15 cellular contexts compared by ENCODE assay signal in genomic region chr17:82461827-82462524, GRCh38. TPM values are rescaled to one million over a fixed set of nuclear protein-coding genes. Genes with fewer than 3 reads are reported as not detected.
A peak's percentile ranks its signal among the peaks of the same experiment; 100 is the strongest.
DNase-seq lines count a peak whose midpoint lies in the region; ATAC-seq and TF ChIP-seq lines count a peak whose summit lies in the region.
"Had no signal": no experiment of that assay in that cellular context is flagged by ENCODE, and none has a peak within 500 bp of the region (broad histone marks: within the 10 kb centered on the region; RNA-seq: fewer than 3 reads in every experiment).

No MANE protein-coding gene starts in this region.

- no peak for DNase-seq in CD8-positive, alpha-beta memory T cell
- DNase-seq in RWPE1 (ENCODE audit: low spot score) (no peak), hepatocyte (ENCODE audit: low spot score) (peak; percentile 67), sciatic nerve (ENCODE audit: low spot score) (no peak)
- DNase-seq in naive thymus-derived CD8-positive, alpha-beta T cell: no peak
- DNase-seq: activated CD4-positive, alpha-beta T cell treated with anti-CD3 and anti-CD28 coated beads for 4 hours; COR-L47; foreskin fibroblast; NCI-H524 treated with DMSO at 0.1 percent for 48 hours; thyroid gland had no signal

- no peak for TF ChIP-seq CTCF in RWPE1 (conservative IDR thresholded peaks at IDR 0.05; ENCODE audit: low read depth)
- no peak for TF ChIP-seq CTCF in hepatocyte (IDR thresholded peaks at IDR 0.05; ENCODE audit: poor library complexity)

- H3K4me3 Mint-ChIP-seq in CD8-positive, alpha-beta memory T cell: peak overlapping the region in 1 of 7 donors; percentile 64
- no peak overlapping the region for H3K4me3 Mint-ChIP-seq in naive thymus-derived CD8-positive, alpha-beta T cell
- H3K4me3 Mint-ChIP-seq: activated naive CD8-positive, alpha-beta T cell had no signal

- peak overlapping the region in 7 of 11 experiments; percentile 1 to 50 (median 30); a peak in 7 of 22 replicates for H3K9ac ChIP-seq in BLaER1 treated with 17β-estradiol and CSF1 and Interleukin-3, amounts not matched to agents 10 nM and 100 nM

- no peaks in the 10 kb centered on the region for H3K9me2 ChIP-seq in hepatocyte (replicated peaks; ENCODE audit: insufficient read depth)

- peaks cover 0 to 1% of the 10 kb centered on the region in 2 donors for H3K27me3 Mint-ChIP-seq in CD8-positive, alpha-beta memory T cell
- no peaks in the 10 kb centered on the region for H3K27me3 Mint-ChIP-seq in naive thymus-derived CD8-positive, alpha-beta T cell
- H3K27me3 Mint-ChIP-seq: activated naive CD8-positive, alpha-beta T cell had no signal

- peaks cover 4 to 72% (median 18%) of the 10 kb centered on the region in 3 donors for H3K36me3 Mint-ChIP-seq in CD8-positive, alpha-beta memory T cell
- peaks cover 0 to 59% (median 3%) of the 10 kb centered on the region in 3 donors for H3K36me3 Mint-ChIP-seq in naive thymus-derived CD8-positive, alpha-beta T cell

- H3K4me2 ChIP-seq in BLaER1 treated with 17β-estradiol and CSF1 and Interleukin-3, amounts not matched to agents 10 nM and 100 nM: 0 out of 22 replicates have a peak overlapping the region, but pooled peaks of 1 of the 11 experiments have one; percentile 4
- H3K4me2 ChIP-seq in hepatocyte: peak overlapping the region; percentile 41

- H3K27ac Mint-ChIP-seq in CD8-positive, alpha-beta memory T cell: peak overlapping the region in 2 of 8 donors; percentile 72 to 82
- H3K27ac Mint-ChIP-seq in naive thymus-derived CD8-positive, alpha-beta T cell: peak overlapping the region in 3 of 10 donors; percentile 46 to 57 (median 49)

- peak overlapping the region in 2 of 11 experiments; percentile 4 to 22; a peak in 1 of 22 replicates for H3K27ac ChIP-seq in BLaER1 treated with 17β-estradiol and CSF1 and Interleukin-3, amounts not matched to agents 10 nM and 100 nM
- H3K27ac ChIP-seq in CD8-positive, alpha-beta memory T cell (ENCODE audit: low read depth, low read length): peak overlapping the region; percentile 60
- H3K27ac ChIP-seq in RWPE1: peak overlapping the region; percentile 27
- H3K27ac ChIP-seq in hepatocyte: peak overlapping the region; percentile 85
- H3K27ac ChIP-seq: coronary artery, thyroid gland had no signal

- H4K20me1 ChIP-seq in BLaER1 treated with 17β-estradiol and CSF1 and Interleukin-3, amounts not matched to agents 10 nM and 100 nM: peaks cover 7 to 68% (median 45%) of the 10 kb centered on the region in 11 experiments; a peak in 18 of 22 replicates
- H4K20me1 ChIP-seq in hepatocyte (ENCODE audit: insufficient read depth, poor library complexity, severe bottlenecking): peaks cover 5% of the 10 kb centered on the region

- CTCF ChIA-PET in CD8-positive, alpha-beta memory T cell (lab: Charles Lee): interaction anchor here (0.8 kb wide), 1 partner anchor 9 kb away, joined by 4 read pairs; no protein-coding TSS in a partner anchor
- CTCF ChIA-PET in RWPE1 (lab: Yijun Ruan, JAX): no interaction called here

- no peaks in the 10 kb centered on the region for H3K27me3 ChIP-seq in BLaER1 treated with 17β-estradiol and CSF1 and Interleukin-3, amounts not matched to agents 10 nM and 100 nM
- no peaks in the 10 kb centered on the region for H3K27me3 ChIP-seq in CD8-positive, alpha-beta memory T cell (ENCODE audit: insufficient read depth, low read length, poor library complexity, severe bottlenecking)
- no peaks in the 10 kb centered on the region for H3K27me3 ChIP-seq in hepatocyte
- H3K27me3 ChIP-seq: thyroid gland had no signal

- peaks cover 16 to 43% (median 22%) of the 10 kb centered on the region in 10 experiments for H3K4me1 ChIP-seq in BLaER1 treated with 17β-estradiol and CSF1 and Interleukin-3, amounts not matched to agents 10 nM and 100 nM
- H3K4me1 ChIP-seq in CD8-positive, alpha-beta memory T cell (ENCODE audit: insufficient read depth, low read length): peaks cover 16% of the 10 kb centered on the region
- H3K4me1 ChIP-seq in hepatocyte (ENCODE audit: insufficient read depth): peaks cover 22% of the 10 kb centered on the region

- peaks cover 71 to 75% (median 73%) of the 10 kb centered on the region in 11 experiments for H3K36me3 ChIP-seq in BLaER1 treated with 17β-estradiol and CSF1 and Interleukin-3, amounts not matched to agents 10 nM and 100 nM
- peaks cover 36% of the 10 kb centered on the region for H3K36me3 ChIP-seq in CD8-positive, alpha-beta memory T cell (ENCODE audit: insufficient read depth, low read length)
- H3K36me3 ChIP-seq in hepatocyte (replicated peaks; ENCODE audit: insufficient read depth, low read depth): no peaks in the 10 kb centered on the region

- H3K9me3 ChIP-seq in BLaER1 treated with 17β-estradiol and CSF1 and Interleukin-3, amounts not matched to agents 10 nM and 100 nM (replicated peaks in 1 of 11): no peaks in the 10 kb centered on the region
- no peaks in the 10 kb centered on the region for H3K9me3 ChIP-seq in CD8-positive, alpha-beta memory T cell (ENCODE audit: low read length)
- H3K9me3 ChIP-seq in hepatocyte (ENCODE audit: low read depth): no peaks in the 10 kb centered on the region
- H3K9me3 ChIP-seq: thyroid gland had no signal

- ATAC-seq in HG02938 (IDR thresholded peaks at IDR 0.05; ENCODE audit: unreplicated experiment): no peak
- ATAC-seq in sciatic nerve: no peak
- ATAC-seq in HG03342 (IDR thresholded peaks at IDR 0.05; ENCODE audit: unreplicated experiment): no peak
- no peak for ATAC-seq in naive thymus-derived CD8-positive, alpha-beta T cell

- H3K9me3 Mint-ChIP-seq in CD8-positive, alpha-beta memory T cell: no peaks in the 10 kb centered on the region
- H3K9me3 Mint-ChIP-seq in naive thymus-derived CD8-positive, alpha-beta T cell: no peaks in the 10 kb centered on the region

- POLR2A ChIA-PET in CD8-positive, alpha-beta memory T cell (lab: Charles Lee): interaction anchor here (1.2 kb wide), 1 partner anchor 10 kb away, joined by 3 read pairs; no protein-coding TSS in a partner anchor
- POLR2A ChIA-PET in RWPE1 (lab: Yijun Ruan, JAX; ENCODE audit: low non-redundant PET): interaction anchor here (0.6 kb wide), 1 partner anchor 35 kb away, joined by 4 read pairs; no protein-coding TSS in a partner anchor
- POLR2A ChIA-PET in naive thymus-derived CD8-positive, alpha-beta T cell (lab: Charles Lee): interaction anchor here (1.1 kb wide), 1 partner anchor 9 kb away, joined by 3 read pairs; no protein-coding TSS in a partner anchor

- 63% methylated on average over 10 of the region's 10 CpGs for WGBS in hepatocyte (ENCODE audit: low lambda C conversion rate, missing lambda C conversion rate)

- H3K79me2 ChIP-seq in hepatocyte: peaks cover 23% of the 10 kb centered on the region

- H2AFZ ChIP-seq in hepatocyte: no peak overlapping the region

- H3K4me3 ChIP-seq in BLaER1 treated with 17β-estradiol and CSF1 and Interleukin-3, amounts not matched to agents 10 nM and 100 nM: no peak overlapping the region
- H3K4me3 ChIP-seq in CD8-positive, alpha-beta memory T cell (ENCODE audit: low read length): no peak overlapping the region
- H3K4me3 ChIP-seq in hepatocyte: no peak overlapping the region
- H3K4me3 ChIP-seq: coronary artery, thyroid gland had no signal

- H3K4me1 Mint-ChIP-seq in CD8-positive, alpha-beta memory T cell: peaks cover 31 to 39% (median 39%) of the 10 kb centered on the region in 3 donors
- peaks cover 19 to 41% (median 33%) of the 10 kb centered on the region in 4 donors for H3K4me1 Mint-ChIP-seq in naive thymus-derived CD8-positive, alpha-beta T cell

- intact Hi-C loops in sciatic nerve (cut with DNase I): no loop called here

RNA-seq across cellular contexts. Expression of gene NARF, which starts 3.4 kb away (rescaled TPM):
- total RNA-seq in CD8-positive, alpha-beta memory T cell: 10 to 100 TPM; 62.2 to 63.0 TPM
- polyA plus RNA-seq in CD8-positive, alpha-beta memory T cell: 95.3 TPM
- total RNA-seq in hepatocyte: 43.9 and 54.9 TPM in 2 replicates
- polyA plus RNA-seq in hepatocyte: 91.8 and 96.2 TPM in 2 replicates
- 55.5 TPM for total RNA-seq in sciatic nerve
- 10 to 100 TPM; 70.1 to 83.9 TPM for total RNA-seq in naive thymus-derived CD8-positive, alpha-beta T cell
- polyA plus RNA-seq in naive thymus-derived CD8-positive, alpha-beta T cell: 100 to 1,000 TPM in 2 of 3 donors, 10 to 100 TPM in 1; 93.6 to 127 (median 110) TPM

RNA-seq across cellular contexts. Expression of gene CYBC1, which starts 11.4 kb away (rescaled TPM):
- 100 to 1,000 TPM; 184 to 189 TPM for total RNA-seq in CD8-positive, alpha-beta memory T cell
- 175 TPM for polyA plus RNA-seq in CD8-positive, alpha-beta memory T cell
- total RNA-seq in hepatocyte (61.9 and 64.6 TPM in 2 replicates), sciatic nerve (94.5 TPM)
- polyA plus RNA-seq in hepatocyte: 76.6 and 81.6 TPM in 2 replicates
- 100 to 1,000 TPM; 207 to 213 TPM for total RNA-seq in naive thymus-derived CD8-positive, alpha-beta T cell
- polyA plus RNA-seq in naive thymus-derived CD8-positive, alpha-beta T cell: 100 to 1,000 TPM; 133 to 149 (median 147) TPM

RNA-seq across cellular contexts. Expression of gene OGFOD3, which starts 43.6 kb away (rescaled TPM):
- total RNA-seq in CD8-positive, alpha-beta memory T cell: 10 to 100 TPM; 27.9 to 28.4 TPM
- polyA plus RNA-seq in CD8-positive, alpha-beta memory T cell: 29.9 TPM
- total RNA-seq in hepatocyte (30.5 and 33.4 TPM in 2 replicates), sciatic nerve (23.5 TPM)
- 25.4 and 25.7 TPM in 2 replicates for polyA plus RNA-seq in hepatocyte
- total RNA-seq in naive thymus-derived CD8-positive, alpha-beta T cell: 10 to 100 TPM; 25.6 to 29.1 TPM
- 10 to 100 TPM; 32.4 to 35.2 (median 32.6) TPM for polyA plus RNA-seq in naive thymus-derived CD8-positive, alpha-beta T cell

RNA-seq across cellular contexts. Expression of gene HEXD, which starts 43.8 kb away (rescaled TPM):
- total RNA-seq in CD8-positive, alpha-beta memory T cell: 10 to 100 TPM; 29.6 to 30.4 TPM
- polyA plus RNA-seq in CD8-positive, alpha-beta memory T cell: 10.6 TPM
- total RNA-seq in hepatocyte (27.7 and 32.6 TPM in 2 replicates), sciatic nerve (43.2 TPM)
- polyA plus RNA-seq in hepatocyte: 46.0 and 58.0 TPM in 2 replicates
- 100 to 1,000 TPM; 112 to 122 TPM for total RNA-seq in naive thymus-derived CD8-positive, alpha-beta T cell
- 10 to 100 TPM; 12.1 to 18.8 (median 12.2) TPM for polyA plus RNA-seq in naive thymus-derived CD8-positive, alpha-beta T cell

RNA-seq across cellular contexts. Expression of gene FOXK2, which starts 57.6 kb away (rescaled TPM):
- total RNA-seq in CD8-positive, alpha-beta memory T cell: 10 to 100 TPM; 63.9 to 71.2 TPM
- polyA plus RNA-seq in CD8-positive, alpha-beta memory T cell: 8.2 TPM
- total RNA-seq in hepatocyte (30.2 and 40.9 TPM in 2 replicates), sciatic nerve (59.9 TPM)
- polyA plus RNA-seq in hepatocyte: 29.5 and 37.7 TPM in 2 replicates
- 10 to 100 TPM; 54.6 to 58.4 TPM for total RNA-seq in naive thymus-derived CD8-positive, alpha-beta T cell
- 1 to 10 TPM; 3.2 to 5.7 (median 4.3) TPM for polyA plus RNA-seq in naive thymus-derived CD8-positive, alpha-beta T cell
